Comparison of ENCODE assay signal across 18 cellular contexts in genomic region chr7:65371468-65371867, GRCh38. TPM values are rescaled to one million over a fixed set of nuclear protein-coding genes. Genes with fewer than 3 reads are reported as not detected.
DNase-seq lines count a peak whose midpoint lies in the region; ATAC-seq, FAIRE-seq and TF ChIP-seq lines count a peak whose summit lies in the region.
"Had no signal": no experiment of that assay in that cellular context is flagged by ENCODE, and none has a peak within 500 bp of the region (broad histone marks: within the 10 kb centered on the region; RNA-seq: fewer than 3 reads in every experiment).

No MANE protein-coding gene starts in this region.

- H3K79me1 ChIP-seq in IMR-90 (ENCODE audit: low read depth in 1 of 2, low read length in 2 of 2) = peaks cover 2 to 10% of the 10 kb centered on the region in 2 experiments; a peak in 2 of 4 replicates

- H3K27ac ChIP-seq in IMR-90 (ENCODE audit: insufficient read depth, low read length) (no peak overlapping the region), adrenal gland (peak overlapping the region in 1 of 5 donors; percentile 3), pancreas (no peak overlapping the region)
- H3K27ac ChIP-seq: foreskin keratinocyte, psoas muscle had no signal

- H3K36me3 ChIP-seq in IMR-90 (ENCODE audit: control insufficient read depth, insufficient read depth, low read length) (peaks cover 2% of the 10 kb centered on the region; the same call in 1 of the 2 replicates), adrenal gland (replicated peaks in 1 of 2) (peaks cover 0 to 1% of the 10 kb centered on the region in 2 donors), pancreas (no peaks in the 10 kb centered on the region)

- no peaks in the 10 kb centered on the region for H3K27me3 Mint-ChIP-seq in T-cell
- no peaks in the 10 kb centered on the region for H3K27me3 Mint-ChIP-seq in activated T-cell treated with anti-CD3 and anti-CD28 coated beads, Interleukin-2, amount 50 U/mL, for 4 hours (ENCODE audit: low read depth)
- H3K27me3 Mint-ChIP-seq in naive thymus-derived CD8-positive, alpha-beta T cell = no peaks in the 10 kb centered on the region
- H3K27me3 Mint-ChIP-seq: activated naive CD8-positive, alpha-beta T cell treated with anti-CD3 and anti-CD28 coated beads, Interleukin-2, amount 10 ng/mL, durations not matched to agents 7 days and 5 days had no signal

- H3K9me3 Mint-ChIP-seq in T-cell = no peaks in the 10 kb centered on the region
- no peaks in the 10 kb centered on the region for H3K9me3 Mint-ChIP-seq in activated T-cell treated with anti-CD3 and anti-CD28 coated beads, Interleukin-2, amount 50 U/mL, for 4 hours
- no peaks in the 10 kb centered on the region for H3K9me3 Mint-ChIP-seq in naive thymus-derived CD8-positive, alpha-beta T cell
- H3K9me3 Mint-ChIP-seq: activated naive CD8-positive, alpha-beta T cell treated with anti-CD3 and anti-CD28 coated beads, Interleukin-2, amount 10 ng/mL, durations not matched to agents 7 days and 5 days; mesothelial cell of epicardium had no signal

- no peak overlapping the region for H3K18ac ChIP-seq in IMR-90 (ENCODE audit: low read depth, low read length)

- no peaks in the 10 kb centered on the region for H3K27me3 ChIP-seq in IMR-90 (ENCODE audit: control insufficient read depth, insufficient read depth, low read length)
- no peaks in the 10 kb centered on the region for H3K27me3 ChIP-seq in adrenal gland
- no peaks in the 10 kb centered on the region for H3K27me3 ChIP-seq in pancreas
- H3K27me3 ChIP-seq: foreskin keratinocyte had no signal

- H3K9me3 ChIP-seq in IMR-90 (ENCODE audit: control insufficient read depth, insufficient read depth, low read length) = no peaks in the 10 kb centered on the region
- H3K9me3 ChIP-seq in adrenal gland (replicated peaks in 1 of 3) = no peaks in the 10 kb centered on the region
- no peaks in the 10 kb centered on the region for H3K9me3 ChIP-seq in pancreas
- H3K9me3 ChIP-seq: psoas muscle had no signal

- H3K4me3 ChIP-seq in IMR-90 (ENCODE audit: insufficient read depth, low read depth, low read length) (no peak overlapping the region), adrenal gland (no peak overlapping the region), pancreas (no peak overlapping the region)
- H3K4me3 ChIP-seq: GM12878, psoas muscle had no signal

- FAIRE-seq in pancreas (lab: Jason Lieb, UNC) = no peak
- FAIRE-seq: GM12878, islet of Langerhans had no signal

- no peak overlapping the region for H4K8ac ChIP-seq in IMR-90 (ENCODE audit: low read depth in 2 of 2, low read length in 2 of 2)

- ATAC-seq in IMR-90 (ENCODE audit: low read depth) (no peak), pancreas (peak in 2 of 4 donors; percentile 8 to 16), T-cell (replicated peaks in 1 of 4) (no peak), GM18520 (IDR thresholded peaks at IDR 0.05; ENCODE audit: unreplicated experiment) (no peak)
- ATAC-seq in activated T-cell treated with anti-CD3 and anti-CD28 coated beads, Interleukin-2, amount 50 U/mL, for 4 hours = no peak
- ATAC-seq in naive thymus-derived CD8-positive, alpha-beta T cell = no peak
- ATAC-seq: foreskin keratinocyte, GM12878, psoas muscle had no signal

- H2BK120ac ChIP-seq in IMR-90 (ENCODE audit: low read depth, low read length) = no peak overlapping the region

- H3K36me3 Mint-ChIP-seq in T-cell = no peaks in the 10 kb centered on the region
- H3K36me3 Mint-ChIP-seq in activated T-cell treated with anti-CD3 and anti-CD28 coated beads, Interleukin-2, amount 50 U/mL, for 4 hours (ENCODE audit: insufficient read depth) = peaks cover 1% of the 10 kb centered on the region
- H3K36me3 Mint-ChIP-seq in naive thymus-derived CD8-positive, alpha-beta T cell = peaks cover 0 to 5% (median 5%) of the 10 kb centered on the region in 3 donors
- H3K36me3 Mint-ChIP-seq: mesothelial cell of epicardium had no signal

- CTCF ChIA-PET in IMR-90 (lab: Yijun Ruan, JAX) (no interaction called here), T-cell (lab: Charles Lee) (interaction anchor here in 1 of 2 donors (0.8 kb wide), 1 partner anchor 63 kb away, joined by 4 read pairs; no protein-coding TSS in a partner anchor)

- TF ChIP-seq RAD21 in IMR-90 (IDR thresholded peaks at IDR 0.05; ENCODE audit: low read length) = no peak

- H3K4me2 ChIP-seq in IMR-90 (ENCODE audit: low read depth, low read length) = no peak overlapping the region

- peaks cover 23 to 35% (median 28%) of the 10 kb centered on the region in 3 donors for H3K4me1 Mint-ChIP-seq in T-cell
- peaks cover 24% of the 10 kb centered on the region for H3K4me1 Mint-ChIP-seq in activated T-cell treated with anti-CD3 and anti-CD28 coated beads, Interleukin-2, amount 50 U/mL, for 4 hours (ENCODE audit: low read depth)
- H3K4me1 Mint-ChIP-seq in naive thymus-derived CD8-positive, alpha-beta T cell = peaks cover 5 to 31% (median 25%) of the 10 kb centered on the region in 4 donors

- TF ChIP-seq POLR2A in IMR-90 (IDR thresholded peaks at IDR 0.05; ENCODE audit: low read depth, low read length) (no peak), adrenal gland (IDR thresholded peaks at IDR 0.05) (no peak)

- H4K91ac ChIP-seq in IMR-90 (ENCODE audit: insufficient read depth, low read depth, low read length) = no peak overlapping the region

- POLR2A ChIA-PET in IMR-90 (lab: Charles Lee; ENCODE audit: unreplicated experiment) = no interaction called here
- POLR2A ChIA-PET in T-cell (lab: Charles Lee) = no interaction called here
- POLR2A ChIA-PET in naive thymus-derived CD8-positive, alpha-beta T cell (lab: Charles Lee) = interaction anchor here (0.6 to 0.7 kb wide), 2 partner anchors 34 to 1473 kb away, joined by 4 read pairs; no protein-coding TSS in a partner anchor

- peaks cover 10% of the 10 kb centered on the region; the same call in 1 of the 2 replicates for H4K20me1 ChIP-seq in IMR-90 (ENCODE audit: insufficient read depth, low read length)

- no peak overlapping the region for H3K27ac Mint-ChIP-seq in T-cell
- H3K27ac Mint-ChIP-seq in naive thymus-derived CD8-positive, alpha-beta T cell = peak overlapping the region in 2 of 10 donors; percentile 15 to 32
- H3K27ac Mint-ChIP-seq: activated naive CD8-positive, alpha-beta T cell treated with anti-CD3 and anti-CD28 coated beads, Interleukin-2, amount 10 ng/mL, durations not matched to agents 7 days and 5 days; mesothelial cell of epicardium had no signal

- H2BK5ac ChIP-seq in IMR-90 (ENCODE audit: low read depth, low read length, poor library complexity, severe bottlenecking) = no peak overlapping the region

- H2BK20ac ChIP-seq in IMR-90 (ENCODE audit: low read depth, low read length) = no peak overlapping the region

- H2AFZ ChIP-seq in IMR-90 (replicated peaks; ENCODE audit: low read length, poor library complexity) = peak overlapping the region; percentile 32

- intact Hi-C loops in IMR-90 (cut with micrococcal nuclease) (no loop called here), adrenal gland (cut with DNase I) (no loop called here), head of caudate nucleus (cut with DNase I) (no loop called here), pancreas (cut with DNase I) (loop anchor here in 1 of 3 donors (10.0 kb wide), 1 partner anchor 617 kb away; no protein-coding TSS in a partner anchor)

- no peak overlapping the region for H2BK15ac ChIP-seq in IMR-90 (ENCODE audit: low read depth, low read length)

- H2AK9ac ChIP-seq in IMR-90 (replicated peaks; ENCODE audit: low read depth, low read length, poor library complexity) = no peak overlapping the region

- no peak overlapping the region for H3K23ac ChIP-seq in IMR-90 (ENCODE audit: low read depth, low read length)

- DNase-seq in IMR-90 = no peak
- DNase-seq in adrenal gland = peak; percentile 41 to 76 (median 60)
- DNase-seq in head of caudate nucleus = peak in 31 of 42 donors; percentile 16 to 75 (median 43)
- DNase-seq in pancreas = peak in 4 of 6 donors; percentile 12 to 33 (median 16)
- no peak for DNase-seq in T-cell
- no peak for DNase-seq in activated T-cell treated with anti-CD3 and anti-CD28 coated beads, Interleukin-2, amount 50 U/mL, for 4 hours
- DNase-seq in naive thymus-derived CD8-positive, alpha-beta T cell = no peak
- DNase-seq: activated naive CD8-positive, alpha-beta T cell treated with anti-CD3 and anti-CD28 coated beads, Interleukin-2, amount 10 ng/mL, durations not matched to agents 7 days and 5 days; cortex of kidney; foreskin keratinocyte; Kasumi-1; NCI-H2081 treated with DMSO at 0.1 percent for 48 hours; psoas muscle; stimulated activated CD4-positive, alpha-beta T cell treated with anti-CD3 and anti-CD28 coated beads, Interleukin-4, amount 100 ng/mL, for 24 hours had no signal

- BruUV-seq in IMR-90 (replicated peaks; lab: Mats Ljungman, UMichigan) = no TSS peak

- H3K4ac ChIP-seq in IMR-90 (ENCODE audit: low read depth, low read length) = no peak overlapping the region

- no peak overlapping the region for H3K9ac ChIP-seq in IMR-90 (ENCODE audit: low read depth, low read length)

- WGBS in IMR-90 (ENCODE audit: extremely low coverage in 2 of 2, insufficient read length in 1 of 2), 2 experiments = 66% methylated on average over 3 of the region's 5 CpGs; no CpG with 5 or more reads in 1 of the 2 experiments
- 39 to 52% (median 44%) methylated on average over 5 of the region's 5 CpGs for WGBS in adrenal gland, 4 donors
- WGBS in pancreas, 2 donors = 40% methylated on average over 5 of the region's 5 CpGs

- TF ChIP-seq CTCF in IMR-90 (conservative IDR thresholded peaks at IDR 0.05; ENCODE audit: low read depth, low read length) = no peak
- TF ChIP-seq CTCF in adrenal gland (IDR thresholded peaks at IDR 0.05) = no peak
- TF ChIP-seq CTCF in pancreas (IDR thresholded peaks at IDR 0.05) = no peak

- dilution Hi-C loops in IMR-90 (cut with HindIII; ENCODE audit: low sequenced_read_pairs, unreplicated experiment) = no loop called here

- H3K4me1 ChIP-seq in IMR-90 (ENCODE audit: control insufficient read depth, insufficient read depth, low read length) (no peaks in the 10 kb centered on the region), adrenal gland (replicated peaks in 1 of 2) (peaks cover 10 to 21% of the 10 kb centered on the region in 2 donors), pancreas (peaks cover 0 to 11% (median 4%) of the 10 kb centered on the region in 3 donors)
- H3K4me1 ChIP-seq: foreskin keratinocyte had no signal

- no peaks in the 10 kb centered on the region for H3K9me1 ChIP-seq in IMR-90 (ENCODE audit: insufficient read depth, low read length)

- no peak overlapping the region for H3K4me3 Mint-ChIP-seq in T-cell
- H3K4me3 Mint-ChIP-seq in activated T-cell treated with anti-CD3 and anti-CD28 coated beads, Interleukin-2, amount 50 U/mL, for 4 hours = no peak overlapping the region
- H3K4me3 Mint-ChIP-seq in naive thymus-derived CD8-positive, alpha-beta T cell = no peak overlapping the region
- H3K4me3 Mint-ChIP-seq: activated naive CD8-positive, alpha-beta T cell treated with anti-CD3 and anti-CD28 coated beads, Interleukin-2, amount 10 ng/mL, durations not matched to agents 7 days and 5 days; mesothelial cell of epicardium had no signal

- H3K14ac ChIP-seq in IMR-90 (replicated peaks; ENCODE audit: low read depth, low read length) = no peak overlapping the region

- in situ Hi-C loops in IMR-90 (cut with MboI; ENCODE audit: low sequenced_read_pairs) = no loop called here

- no peak overlapping the region for H3K56ac ChIP-seq in IMR-90 (ENCODE audit: extremely low read depth, insufficient read depth, low read length)

- no peak overlapping the region for H4K5ac ChIP-seq in IMR-90 (ENCODE audit: low read depth, low read length)

- no peak overlapping the region for H2AK5ac ChIP-seq in IMR-90 (ENCODE audit: low read depth, low read length)

RNA-seq across cellular contexts. Expression of gene ZNF92, which starts 2.2 kb away (rescaled TPM):
- total RNA-seq in IMR-90 (2012; rRNA removed) = 6.1 and 14.4 TPM in 2 replicates
- 1.6 and 2.4 TPM in 2 replicates for polyA plus RNA-seq in IMR-90 (2012; rRNA removed)
- 0.22 and 0.41 TPM in 2 replicates for polyA plus RNA-seq in IMR-90 (2012; cell fraction: cytosol; rRNA removed)
- polyA plus RNA-seq in IMR-90 (2012; cell fraction: nucleus; rRNA removed; ENCODE audit: low replicate concordance) = 0.47 and 1.9 TPM in 2 replicates
- total RNA-seq in adrenal gland = 10 to 100 TPM in 6 of 8 donors, 1 to 10 TPM in 2; 3.9 to 14.0 (median 11.4) TPM
- 10 to 100 TPM in 1 of 3 donors, 1 to 10 TPM in 2; 2.7 to 21.9 (median 3.2) TPM for polyA plus RNA-seq in adrenal gland
- total RNA-seq in pancreas = 1 to 10 TPM; 2.5 to 5.5 (median 3.6) TPM
- 1 to 10 TPM; 2.1 to 2.7 TPM for polyA plus RNA-seq in pancreas
- total RNA-seq in T-cell = 10 to 100 TPM; 17.9 to 25.6 (median 19.2) TPM
- total RNA-seq in activated T-cell treated with anti-CD3 and anti-CD28 coated beads, Interleukin-2, amount 50 U/mL, for 4 hours = 10 to 100 TPM in 1 of 3 donors, 1 to 10 TPM in 2; 8.1 to 10.4 (median 8.9) TPM
- total RNA-seq in naive thymus-derived CD8-positive, alpha-beta T cell = 10 to 100 TPM; 32.0 to 33.7 TPM
- polyA plus RNA-seq in naive thymus-derived CD8-positive, alpha-beta T cell = 10 to 100 TPM in 2 of 3 donors, 1 to 10 TPM in 1; 7.1 to 15.9 (median 13.2) TPM

Comparison
In these comparisons a context has a peak if more than half of its experiments do, and no peak if none do; other contexts are left out.
1. DNase-seq: peak in adrenal gland (7 of 7), head of caudate nucleus (31 of 42) and pancreas (4 of 6); none in IMR-90 (single experiment), T-cell (0 of 34), activated T-cell treated with anti-CD3 and anti-CD28 coated beads, Interleukin-2, amount 50 U/mL, for 4 hours (single experiment) and naive thymus-derived CD8-positive, alpha-beta T cell (0 of 10).